Comparison of ENCODE assay signal across 1 cellular context in the genomic region with DNA sequence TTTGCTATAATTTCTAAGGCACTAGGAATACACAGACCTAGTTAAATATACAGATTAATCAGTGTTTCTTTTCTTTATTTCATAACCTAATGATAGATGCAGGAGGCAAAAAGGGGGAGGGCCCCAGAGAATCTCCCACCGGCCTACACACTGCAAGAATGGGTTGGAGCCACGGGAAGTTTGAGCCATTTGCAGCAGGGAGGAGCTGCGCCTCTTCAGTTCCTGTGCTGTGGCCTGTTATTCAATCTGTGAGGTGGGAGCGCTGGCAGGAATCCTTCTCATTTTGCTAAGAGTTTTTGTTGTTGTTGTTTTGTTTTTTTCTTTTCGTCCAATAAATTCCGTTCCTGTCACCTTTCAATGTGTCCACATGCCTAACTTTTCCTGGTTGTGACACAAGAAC.
TF ChIP-seq lines count a peak whose summit lies in the region.

No MANE protein-coding gene starts in this region.

TF ChIP-seq in H1, 55 proteins besides CTCF, POLR2A, EP300 and RAD21:
- TF ChIP-seq JUND (IDR thresholded peaks at IDR 0.05; ENCODE audit: low read length) (no peak), SP2 (IDR thresholded peaks at IDR 0.05; ENCODE audit: low read length) (no peak), CHD2 (IDR thresholded peaks at IDR 0.05; ENCODE audit: low read length) (no peak), SP4 (IDR thresholded peaks at IDR 0.05; ENCODE audit: low read length) (no peak), SIRT6 (IDR thresholded peaks at IDR 0.05; ENCODE audit: low read length) (no peak), ASH2L (IDR thresholded peaks at IDR 0.05; ENCODE audit: low read length) (no peak), ATF3 (IDR thresholded peaks at IDR 0.05; ENCODE audit: insufficient read depth, low read depth, low read length) (no peak), HDAC6 (IDR thresholded peaks at IDR 0.05; ENCODE audit: low read depth, low read length) (no peak), SUZ12 (IDR thresholded peaks at IDR 0.05; ENCODE audit: low read length) (no peak), USF2 (IDR thresholded peaks at IDR 0.05; ENCODE audit: low read length) (no peak), SAP30 (IDR thresholded peaks at IDR 0.05; ENCODE audit: insufficient read depth, insufficient replicate concordance, low read length) (no peak), MAX (IDR thresholded peaks at IDR 0.05) (no peak), KDM1A (IDR thresholded peaks at IDR 0.05; ENCODE audit: borderline replicate concordance, low read length) (no peak)
